1 cellular context compared by ENCODE assay signal in genomic region chr5:176481659-176482213, GRCh38.
TF ChIP-seq lines count a peak whose summit lies in the region.

No MANE protein-coding gene starts in this region.

TF ChIP-seq in HepG2, 621 proteins besides CTCF, POLR2A, EP300 and RAD21:
- TF ChIP-seq ZNF33A (CRISPR knock-in tag; IDR thresholded peaks at IDR 0.05; ENCODE audit: borderline replicate concordance): no peak
- TF ChIP-seq ZNF430 (CRISPR knock-in tag; IDR thresholded peaks at IDR 0.05): no peak
- TF ChIP-seq RAD51 (IDR thresholded peaks at IDR 0.05; ENCODE audit: borderline replicate concordance): no peak
- TF ChIP-seq GABPB1 (CRISPR knock-in tag; IDR thresholded peaks at IDR 0.05): 0 out of 2 replicates have a peak, but pooled peaks have one; percentile 4
- no peak for TF ChIP-seq ARNT2 (CRISPR knock-in tag; IDR thresholded peaks at IDR 0.05; ENCODE audit: low read depth)
- TF ChIP-seq ZNF792 (CRISPR knock-in tag; IDR thresholded peaks at IDR 0.05): no peak
- peak; percentile 93 for TF ChIP-seq NFE2L2 (IDR thresholded peaks at IDR 0.05; ENCODE audit: low read length)
- TF ChIP-seq MAFF (IDR thresholded peaks at IDR 0.05; ENCODE audit: low read depth, low read length): peak; percentile 50
- TF ChIP-seq SAP130 (CRISPR knock-in tag; IDR thresholded peaks at IDR 0.05; ENCODE audit: low read depth): peak; percentile 57; the same call in 1 of the 2 replicates
- TF ChIP-seq MAFK (conservative IDR thresholded peaks at IDR 0.05 in 1 of 2, IDR thresholded peaks at IDR 0.05 in 1 of 2; ENCODE audit: low read length in 2 of 2): peak; percentile 26 to 56; a peak in 3 of 4 replicates
- TF ChIP-seq NFRKB (IDR thresholded peaks at IDR 0.05): no peak
- TF ChIP-seq NFE2 (CRISPR knock-in tag; IDR thresholded peaks at IDR 0.05): peak; percentile 64; the same call in 1 of the 2 replicates
- no peak for TF ChIP-seq YEATS2 (CRISPR knock-in tag; IDR thresholded peaks at IDR 0.05; ENCODE audit: borderline replicate concordance)
